Comparison of ENCODE assay signal across 25 cellular contexts in genomic region chr11:77322926-77323590, GRCh38. TPM values are rescaled to one million over a fixed set of nuclear protein-coding genes. Genes with fewer than 3 reads are reported as not detected.
A peak's percentile ranks its signal among the peaks of the same experiment; 100 is the strongest.
DNase-seq lines count a peak whose midpoint lies in the region; ATAC-seq and TF ChIP-seq lines count a peak whose summit lies in the region.
"Had no signal": no experiment of that assay in that cellular context is flagged by ENCODE, and none has a peak within 500 bp of the region (broad histone marks: within the 10 kb centered on the region; RNA-seq: fewer than 3 reads in every experiment).

No MANE protein-coding gene starts in this region.

- peaks cover 16% of the 10 kb centered on the region for H3K36me3 Mint-ChIP-seq in chondrocyte (ENCODE audit: low read depth)
- peaks cover 40% of the 10 kb centered on the region for H3K36me3 Mint-ChIP-seq in stimulated activated memory B cell treated with anti-CD40 and anti-IgM and Interleukin-4, amounts not matched to agents 10 μg/mL and 1 μg/mL and 100 μg/mL, for 72 hours

- peaks cover 0 to 53% of the 10 kb centered on the region in 2 donors for H3K36me3 ChIP-seq in left lung
- H3K36me3 ChIP-seq: gastrocnemius medialis had no signal

- no peaks in the 10 kb centered on the region for H3K4me1 Mint-ChIP-seq in chondrocyte (ENCODE audit: low read depth)
- H3K4me1 Mint-ChIP-seq in stimulated activated memory B cell treated with anti-CD40 and anti-IgM and Interleukin-4, amounts not matched to agents 10 μg/mL and 1 μg/mL and 100 μg/mL, for 72 hours: no peaks in the 10 kb centered on the region
- H3K4me1 Mint-ChIP-seq: naive thymus-derived CD8-positive, alpha-beta T cell had no signal

- no peak overlapping the region for H3K4me3 ChIP-seq in left lung
- H3K4me3 ChIP-seq: gastrocnemius medialis had no signal

- ATAC-seq in left lung: no peak
- ATAC-seq in stimulated activated memory B cell treated with anti-CD40 and anti-IgM and Interleukin-4, amounts not matched to agents 10 μg/mL and 1 μg/mL and 100 μg/mL, for 72 hours: no peak
- ATAC-seq: activated CD4-positive, alpha-beta T cell treated with anti-CD3 and anti-CD28 coated beads for 36 hours; naive thymus-derived CD8-positive, alpha-beta T cell had no signal

- H3K27me3 Mint-ChIP-seq in chondrocyte (ENCODE audit: low read depth): no peaks in the 10 kb centered on the region
- H3K27me3 Mint-ChIP-seq in stimulated activated memory B cell treated with anti-CD40 and anti-IgM and Interleukin-4, amounts not matched to agents 10 μg/mL and 1 μg/mL and 100 μg/mL, for 72 hours: no peaks in the 10 kb centered on the region
- H3K27me3 Mint-ChIP-seq: activated CD4-positive, alpha-beta T cell treated with anti-CD3 and anti-CD28 coated beads for 36 hours; dendritic cell treated with granulocyte-macrophage colony-stimulating factor and Interleukin-4, amounts not matched to agents 40 ng/mL and 50 ng/mL, for 4 days; naive thymus-derived CD8-positive, alpha-beta T cell had no signal

- H3K4me3 Mint-ChIP-seq in chondrocyte (ENCODE audit: unreplicated experiment): no peak overlapping the region
- H3K4me3 Mint-ChIP-seq in stimulated activated memory B cell treated with anti-CD40 and anti-IgM and Interleukin-4, amounts not matched to agents 10 μg/mL and 1 μg/mL and 100 μg/mL, for 72 hours: no peak overlapping the region
- H3K4me3 Mint-ChIP-seq: activated CD4-positive, alpha-beta T cell treated with anti-CD3 and anti-CD28 coated beads for 36 hours; dendritic cell treated with granulocyte-macrophage colony-stimulating factor and Interleukin-4, amounts not matched to agents 40 ng/mL and 50 ng/mL, for 4 days; naive thymus-derived CD8-positive, alpha-beta T cell had no signal

- no peaks in the 10 kb centered on the region for H3K9me3 ChIP-seq in left lung
- H3K9me3 ChIP-seq: gastrocnemius medialis had no signal

- no peak overlapping the region for H3K27ac Mint-ChIP-seq in chondrocyte (ENCODE audit: unreplicated experiment)
- no peak overlapping the region for H3K27ac Mint-ChIP-seq in stimulated activated memory B cell treated with anti-CD40 and anti-IgM and Interleukin-4, amounts not matched to agents 10 μg/mL and 1 μg/mL and 100 μg/mL, for 72 hours
- H3K27ac Mint-ChIP-seq: activated CD4-positive, alpha-beta T cell treated with anti-CD3 and anti-CD28 coated beads for 36 hours; activated T-helper 2 cell treated with anti-CD3 and anti-CD28 coated beads, Interferon-gamma antibody, Interleukin-2, Interleukin-4, amounts not matched to agents 10 μg/mL and 5 μg/mL and 100 μg/mL, durations not matched to agents 14 hours and 24 hours and 36 hours; dendritic cell treated with granulocyte-macrophage colony-stimulating factor and Interleukin-4, amounts not matched to agents 40 ng/mL and 50 ng/mL, for 4 days had no signal

- intact Hi-C loops in left lung (cut with DNase I): no loop called here

- H3K27ac ChIP-seq in left lung: no peak overlapping the region

- no peaks in the 10 kb centered on the region for H3K27me3 ChIP-seq in left lung
- H3K27me3 ChIP-seq: gastrocnemius medialis had no signal

- peaks cover 4% of the 10 kb centered on the region for H3K9me3 Mint-ChIP-seq in chondrocyte (ENCODE audit: low read depth)
- H3K9me3 Mint-ChIP-seq in stimulated activated memory B cell treated with anti-CD40 and anti-IgM and Interleukin-4, amounts not matched to agents 10 μg/mL and 1 μg/mL and 100 μg/mL, for 72 hours: no peaks in the 10 kb centered on the region
- H3K9me3 Mint-ChIP-seq: dendritic cell treated with granulocyte-macrophage colony-stimulating factor and Interleukin-4, amounts not matched to agents 40 ng/mL and 50 ng/mL, for 4 days had no signal

- TF ChIP-seq CTCF in chondrocyte (IDR thresholded peaks at IDR 0.05): no peak
- TF ChIP-seq CTCF in left lung (IDR thresholded peaks at IDR 0.05): no peak

- H3K4me1 ChIP-seq in left lung: no peaks in the 10 kb centered on the region
- H3K4me1 ChIP-seq: gastrocnemius medialis had no signal

- DNase-seq in HCEC 1CT: peak; percentile 79
- peak; percentile 19 for DNase-seq in cerebellar cortex (ENCODE audit: low spot score)
- peak; percentile 30 for DNase-seq in midbrain (lab: John Stamatoyannopoulos, UW)
- DNase-seq in stromal cell of bone marrow (ENCODE audit: low read depth): peak; percentile 2
- DNase-seq in chondrocyte (ENCODE audit: low spot score): no peak
- no peak for DNase-seq in DMS153 (lab: John Stamatoyannopoulos, UW)
- DNase-seq in left lung: no peak
- DNase-seq: activated CD4-positive, alpha-beta T cell treated with anti-CD3 and anti-CD28 coated beads for 36 hours; AML-193; DND-41; kidney glomerular epithelial cell; naive thymus-derived CD8-positive, alpha-beta T cell; NCI-H1417; NCI-H2171 treated with DMSO at 0.1 percent for 48 hours; NCI-H69; stimulated activated CD4-positive, alpha-beta T cell treated with anti-CD3 and anti-CD28 coated beads, Interleukin-4, amount 100 ng/mL, for 24 hours; SW 1271 had no signal

RNA-seq across cellular contexts. Expression of gene GDPD4, which starts 21.6 kb away (rescaled TPM):
- total RNA-seq in chondrocyte: not detected in 3 replicates
- not detected for total RNA-seq in left lung
- total RNA-seq: activated CD4-positive, alpha-beta T cell treated with anti-CD3 and anti-CD28 coated beads for 36 hours; activated T-helper 2 cell treated with anti-CD3 and anti-CD28 coated beads, Interferon-gamma antibody, Interleukin-2, Interleukin-4, amounts not matched to agents 10 μg/mL and 5 μg/mL and 100 μg/mL, durations not matched to agents 14 hours and 24 hours and 36 hours; bronchial epithelial cell; endothelial cell of umbilical vein; gastrocnemius medialis; naive thymus-derived CD8-positive, alpha-beta T cell; posterior vena cava; ureter had no signal

Comparison
In these comparisons a context has a peak if more than half of its experiments do, and no peak if none do; other contexts are left out.
1. DNase-seq: peak in HCEC 1CT (single experiment), cerebellar cortex (single experiment), midbrain (single experiment) and stromal cell of bone marrow (single experiment); none in chondrocyte (single experiment), DMS153 (single experiment) and left lung (0 of 2).